Comparison of ENCODE assay signal across 19 cellular contexts in the genomic region with DNA sequence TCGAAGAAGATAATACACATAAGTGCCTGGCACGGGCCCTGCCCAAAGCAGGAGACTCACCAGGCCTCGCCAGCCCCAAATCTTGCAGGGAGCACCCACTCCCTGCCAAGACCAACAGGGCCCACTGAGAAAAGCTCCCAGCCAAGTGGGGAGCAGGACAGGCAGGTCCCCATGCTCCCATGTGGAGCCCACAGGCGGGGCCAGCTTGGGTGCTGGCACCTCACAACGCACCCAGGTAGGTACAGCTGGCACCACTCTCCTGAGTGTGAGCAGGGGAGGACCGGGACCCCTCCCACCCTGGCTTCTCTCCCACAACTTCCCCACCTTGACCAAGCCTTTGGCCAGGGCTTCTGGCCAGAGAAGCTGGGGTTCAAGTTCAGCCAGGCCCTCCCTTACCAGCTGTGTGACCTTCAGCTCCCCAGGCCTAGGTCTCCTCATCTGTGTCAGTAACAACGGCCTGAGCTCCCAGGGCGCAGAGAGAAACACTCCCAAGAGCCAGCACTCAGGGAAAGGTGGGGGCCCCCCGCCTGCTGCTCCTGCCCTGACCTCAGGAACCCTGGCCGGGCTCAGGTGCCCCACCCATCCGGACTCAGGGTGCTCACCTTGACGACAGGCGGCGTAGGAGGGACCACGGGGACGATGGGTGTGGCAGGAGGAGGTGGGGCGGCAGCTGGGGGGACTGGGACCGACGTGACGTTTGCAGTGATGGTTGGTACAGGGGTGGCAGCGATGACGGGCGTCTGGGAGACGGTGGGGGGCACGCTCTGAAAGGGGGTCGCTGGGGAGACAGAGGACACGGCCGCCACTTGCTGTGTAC. TPM values are rescaled to one million over a fixed set of nuclear protein-coding genes. Genes with fewer than 3 reads are reported as not detected.
DNase-seq lines count a peak whose midpoint lies in the region; ATAC-seq and TF ChIP-seq lines count a peak whose summit lies in the region.
"Had no signal": no experiment of that assay in that cellular context is flagged by ENCODE, and none has a peak within 500 bp of the region (broad histone marks: within the 10 kb centered on the region; RNA-seq: fewer than 3 reads in every experiment).

No MANE protein-coding gene starts in this region.

- H3K4me1 ChIP-seq in right atrium auricular region (peaks cover 0 to 17% of the 10 kb centered on the region in 2 donors), transverse colon (peaks cover 0 to 15% (median 4%) of the 10 kb centered on the region in 4 donors)

- DNase-seq in Right ventricle myocardium inferior (ENCODE audit: missing footprints) (peak; percentile 54), cardiac septum (ENCODE audit: low spot score) (no peak), right atrium auricular region (ENCODE audit: low spot score) (no peak), posterior vena cava (ENCODE audit: low spot score) (peak; percentile 75), transverse colon (peak; percentile 35), substantia nigra (lab: John Stamatoyannopoulos, UW) (no peak)
- no peak for DNase-seq in activated T-cell treated with anti-CD3 and anti-CD28 coated beads, Interleukin-2, amount 50 U/mL, for 4 hours
- DNase-seq: Calu3; CD4-positive, alpha-beta memory T cell; DMS53; H9; NCI-H1105 treated with DMSO at 0.1 percent for 48 hours; NCI-H187 treated with DMSO at 0.1 percent for 48 hours; NCI-H2171; NCI-H446 treated with DMSO at 0.1 percent for 48 hours; PC-3 had no signal

- no peak for TF ChIP-seq CTCF in right atrium auricular region (IDR thresholded peaks at IDR 0.05)
- TF ChIP-seq CTCF in transverse colon (IDR thresholded peaks at IDR 0.05) = no peak

- TF ChIP-seq POLR2A in transverse colon (IDR thresholded peaks at IDR 0.05) = no peak

- no peaks in the 10 kb centered on the region for H3K9me3 Mint-ChIP-seq in activated T-cell treated with anti-CD3 and anti-CD28 coated beads, Interleukin-2, amount 50 U/mL, for 4 hours
- H3K9me3 Mint-ChIP-seq: H9 had no signal

- H3K36me3 ChIP-seq in right atrium auricular region (peaks cover 81% of the 10 kb centered on the region), transverse colon (peaks cover 0 to 25% (median 14%) of the 10 kb centered on the region in 4 donors)

- H3K4me1 Mint-ChIP-seq in activated T-cell treated with anti-CD3 and anti-CD28 coated beads, Interleukin-2, amount 50 U/mL, for 4 hours (ENCODE audit: low read depth) = no peaks in the 10 kb centered on the region
- H3K4me1 Mint-ChIP-seq: CD4-positive, alpha-beta memory T cell; H9 had no signal

- in situ Hi-C loops in transverse colon (cut with MboI; ENCODE audit: low pct_ligation_motif_present in 1 of 4, low pct_unique_long_range_greater_than_20kb in 1 of 4, low sequenced_read_pairs in 3 of 4) = no loop called here

- H3K27ac ChIP-seq in right atrium auricular region (peak overlapping the region; percentile 12 to 45), transverse colon (peak overlapping the region in 1 of 4 donors; percentile 34), substantia nigra (ENCODE audit: low read depth, low read length, poor library complexity, severe bottlenecking) (no peak overlapping the region)
- H3K27ac ChIP-seq: 22Rv1 had no signal

- H3K27me3 Mint-ChIP-seq in activated T-cell treated with anti-CD3 and anti-CD28 coated beads, Interleukin-2, amount 50 U/mL, for 4 hours (ENCODE audit: low read depth) = no peaks in the 10 kb centered on the region
- H3K27me3 Mint-ChIP-seq: B cell; CD4-positive, alpha-beta memory T cell had no signal

- 80 to 100% methylated on average over 4 to 28 of the region's 28 CpGs for WGBS in transverse colon (ENCODE audit: low coverage in 1 of 2), 2 donors

- no peak for TF ChIP-seq EP300 in transverse colon (IDR thresholded peaks at IDR 0.05; ENCODE audit: low read depth)

- peaks cover 14% of the 10 kb centered on the region for H3K36me3 Mint-ChIP-seq in activated T-cell treated with anti-CD3 and anti-CD28 coated beads, Interleukin-2, amount 50 U/mL, for 4 hours (ENCODE audit: insufficient read depth)

- intact Hi-C loops in Right ventricle myocardium inferior (cut with DNase I) (loop anchor here (5.0 kb wide), 1 partner anchor 87 kb away; the partner anchor contains the start of gene WDR5), cardiac septum (cut with DNase I) (no loop called here), posterior vena cava (cut with DNase I) (no loop called here), transverse colon (cut with DNase I; ENCODE audit: low total_unique reads) (no loop called here)

- H3K4me3 ChIP-seq in right atrium auricular region (no peak overlapping the region), transverse colon (no peak overlapping the region)

- ATAC-seq in Right ventricle myocardium inferior = no peak
- no peak for ATAC-seq in HG03045 (IDR thresholded peaks at IDR 0.05; ENCODE audit: unreplicated experiment)
- ATAC-seq in activated T-cell treated with anti-CD3 and anti-CD28 coated beads, Interleukin-2, amount 50 U/mL, for 4 hours = no peak
- ATAC-seq: PC-3 had no signal

- no peak overlapping the region for H3K4me3 Mint-ChIP-seq in activated T-cell treated with anti-CD3 and anti-CD28 coated beads, Interleukin-2, amount 50 U/mL, for 4 hours
- H3K4me3 Mint-ChIP-seq: B cell; CD4-positive, alpha-beta memory T cell; H9 had no signal

- H3K9me3 ChIP-seq in right atrium auricular region (no peaks in the 10 kb centered on the region), transverse colon (no peaks in the 10 kb centered on the region)

- H3K27me3 ChIP-seq in right atrium auricular region = no peaks in the 10 kb centered on the region
- no peaks in the 10 kb centered on the region for H3K27me3 ChIP-seq in transverse colon

RNA-seq across cellular contexts. Expression of gene BRD3, which starts 17.8 kb away (rescaled TPM):
- total RNA-seq in Right ventricle myocardium inferior (31.6 TPM), cardiac septum (27.5 TPM), right atrium auricular region (10 to 100 TPM; 14.1 to 18.5 TPM), posterior vena cava (10 to 100 TPM; 32.2 to 32.6 TPM), transverse colon (10 to 100 TPM; 14.5 to 21.3 (median 17.2) TPM)
- 10 to 100 TPM; 29.3 to 38.2 (median 32.4) TPM for total RNA-seq in activated T-cell treated with anti-CD3 and anti-CD28 coated beads, Interleukin-2, amount 50 U/mL, for 4 hours

RNA-seq across cellular contexts. Expression of gene BRD3OS, which starts 24.7 kb away (rescaled TPM):
- 6.2 TPM for total RNA-seq in Right ventricle myocardium inferior
- 9.0 TPM for total RNA-seq in cardiac septum
- total RNA-seq in right atrium auricular region = 10 to 100 TPM in 1 of 2 donors, 1 to 10 TPM in 1; 7.8 to 11.2 TPM
- total RNA-seq in posterior vena cava = 10 to 100 TPM; 11.9 to 14.3 TPM
- total RNA-seq in transverse colon = 1 to 10 TPM; 3.2 to 6.6 (median 4.4) TPM
- 10 to 100 TPM; 11.9 to 15.5 (median 13.9) TPM for total RNA-seq in activated T-cell treated with anti-CD3 and anti-CD28 coated beads, Interleukin-2, amount 50 U/mL, for 4 hours

RNA-seq across cellular contexts. Expression of gene VAV2, which starts 57.9 kb away (rescaled TPM):
- total RNA-seq in Right ventricle myocardium inferior (7.6 TPM), cardiac septum (8.1 TPM), right atrium auricular region (1 to 10 TPM; 3.4 to 6.0 TPM), posterior vena cava (10 to 100 TPM; 12.9 to 17.9 TPM), transverse colon (10 to 100 TPM in 3 of 4 donors, 1 to 10 TPM in 1; 8.2 to 52.4 (median 24.5) TPM)
- total RNA-seq in activated T-cell treated with anti-CD3 and anti-CD28 coated beads, Interleukin-2, amount 50 U/mL, for 4 hours = 1 to 10 TPM; 2.7 to 3.7 (median 3.2) TPM

Comparison
In these comparisons a context has a peak if more than half of its experiments do, and no peak if none do; other contexts are left out.
1. DNase-seq: peak in Right ventricle myocardium inferior (single experiment), posterior vena cava (single experiment) and transverse colon (single experiment); none in cardiac septum (single experiment), right atrium auricular region (single experiment), activated T-cell treated with anti-CD3 and anti-CD28 coated beads, Interleukin-2, amount 50 U/mL, for 4 hours (single experiment) and substantia nigra (0 of 49).